ENCODE assay signal across 15 cellular contexts in genomic region chr15:85445361-85445760, GRCh38.
"Had no signal": no experiment of that assay in that cellular context is flagged by ENCODE, and none has a peak within 500 bp of the region (broad histone marks: within the 10 kb centered on the region; RNA-seq: fewer than 3 reads in every experiment).

No MANE protein-coding gene starts in this region.

- H3K27ac Mint-ChIP-seq: activated CD8-positive, alpha-beta memory T cell treated with anti-CD3 and anti-CD28 coated beads, Interleukin-2, amount 10 ng/mL, durations not matched to agents 7 days and 5 days; activated naive CD8-positive, alpha-beta T cell treated with anti-CD3 and anti-CD28 coated beads, Interleukin-2, amount 10 ng/mL, durations not matched to agents 7 days and 5 days; activated T-cell treated with anti-CD3 and anti-CD28 coated beads, Interleukin-2, amount 50 U/mL, for 24 hours; T-helper 2 cell treated with Interferon-gamma antibody and Interleukin-4, amounts not matched to agents 5 μg/mL and 100 μg/mL, for 36 hours had no signal

- H3K4me3 ChIP-seq: ascending aorta, colonic mucosa, thyroid gland, vagina had no signal

- H3K9me3 ChIP-seq: colonic mucosa, thyroid gland had no signal

- DNase-seq: activated CD4-positive, alpha-beta T cell treated with anti-CD3 and anti-CD28 coated beads, Interleukin-2, amount 50 U/mL, for 4 hours; activated CD8-positive, alpha-beta memory T cell treated with anti-CD3 and anti-CD28 coated beads, Interleukin-2, amount 10 ng/mL, durations not matched to agents 7 days and 5 days; activated effector memory CD4-positive, alpha-beta T cell treated with anti-CD3 and anti-CD28 coated beads, Interleukin-2, amount 50 U/mL, for 16 hours; activated naive CD8-positive, alpha-beta T cell treated with anti-CD3 and anti-CD28 coated beads, Interleukin-2, amount 10 ng/mL, durations not matched to agents 7 days and 5 days; activated T-cell treated with anti-CD3 and anti-CD28 coated beads, Interleukin-2, amount 50 U/mL, for 24 hours; colonic mucosa; effector CD4-positive, alpha-beta T cell; foreskin melanocyte; head of caudate nucleus; retina; thyroid gland had no signal

- H3K36me3 ChIP-seq: ascending aorta, colonic mucosa, thyroid gland, vagina had no signal

- H3K27ac ChIP-seq: ascending aorta, colonic mucosa, vagina had no signal

- ATAC-seq: activated CD4-positive, CD25-positive, alpha-beta regulatory T cell treated with anti-CD3 and anti-CD28 coated beads, Interleukin-2, amount 50 U/mL, for 24 hours; activated CD8-positive, alpha-beta memory T cell treated with anti-CD3 and anti-CD28 coated beads, Interleukin-2, amount 10 ng/mL, durations not matched to agents 7 days and 5 days had no signal

- H3K27me3 Mint-ChIP-seq: activated naive CD8-positive, alpha-beta T cell treated with anti-CD3 and anti-CD28 coated beads, Interleukin-2, amount 10 ng/mL, durations not matched to agents 7 days and 5 days; activated T-cell treated with anti-CD3 and anti-CD28 coated beads, Interleukin-2, amount 50 U/mL, for 24 hours had no signal

- H3K27me3 ChIP-seq: ascending aorta, colonic mucosa, thyroid gland, vagina had no signal

- H3K4me3 Mint-ChIP-seq: activated CD8-positive, alpha-beta memory T cell treated with anti-CD3 and anti-CD28 coated beads, Interleukin-2, amount 10 ng/mL, durations not matched to agents 7 days and 5 days; activated naive CD8-positive, alpha-beta T cell treated with anti-CD3 and anti-CD28 coated beads, Interleukin-2, amount 10 ng/mL, durations not matched to agents 7 days and 5 days; activated T-cell treated with anti-CD3 and anti-CD28 coated beads, Interleukin-2, amount 50 U/mL, for 24 hours; T-helper 2 cell treated with Interferon-gamma antibody and Interleukin-4, amounts not matched to agents 5 μg/mL and 100 μg/mL, for 36 hours had no signal
